1 cellular context compared by ENCODE assay signal in the genomic region with DNA sequence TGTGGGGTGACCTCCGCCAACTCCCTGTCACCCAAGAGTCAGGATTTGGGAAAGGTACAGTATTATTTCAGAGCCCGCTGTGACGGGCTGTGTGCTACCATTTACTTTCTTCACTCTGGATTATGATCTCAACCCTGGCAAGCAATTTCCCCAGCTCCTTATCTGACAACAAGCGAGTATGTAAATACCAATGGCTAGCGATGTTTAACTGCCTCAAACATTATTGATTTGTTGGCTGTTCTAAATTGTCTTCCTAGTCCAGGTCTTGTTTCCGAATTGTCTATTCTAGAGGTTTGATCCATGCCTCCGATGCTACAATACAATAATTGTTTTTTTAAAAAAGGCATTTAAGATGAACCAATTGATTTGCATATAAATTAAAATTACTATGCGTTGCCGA.
TF ChIP-seq lines count a peak whose summit lies in the region.

No MANE protein-coding gene starts in this region.

TF ChIP-seq in SK-N-SH, 30 proteins besides CTCF, POLR2A, EP300 and RAD21:
- no peak for TF ChIP-seq JUND (IDR thresholded peaks at IDR 0.05)
- no peak for TF ChIP-seq FOSL2 (IDR thresholded peaks at IDR 0.05; ENCODE audit: borderline replicate concordance, low read depth)
- TF ChIP-seq, protein P1, sequence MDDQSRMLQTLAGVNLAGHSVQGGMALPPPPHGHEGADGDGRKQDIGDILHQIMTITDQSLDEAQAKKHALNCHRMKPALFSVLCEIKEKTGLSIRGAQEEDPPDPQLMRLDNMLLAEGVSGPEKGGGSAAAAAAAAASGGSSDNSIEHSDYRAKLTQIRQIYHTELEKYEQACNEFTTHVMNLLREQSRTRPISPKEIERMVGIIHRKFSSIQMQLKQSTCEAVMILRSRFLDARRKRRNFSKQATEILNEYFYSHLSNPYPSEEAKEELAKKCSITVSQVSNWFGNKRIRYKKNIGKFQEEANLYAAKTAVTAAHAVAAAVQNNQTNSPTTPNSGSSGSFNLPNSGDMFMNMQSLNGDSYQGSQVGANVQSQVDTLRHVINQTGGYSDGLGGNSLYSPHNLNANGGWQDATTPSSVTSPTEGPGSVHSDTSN (IDR thresholded peaks at IDR 0.05): no peak
- no peak for TF ChIP-seq MEF2A (IDR thresholded peaks at IDR 0.05; ENCODE audit: borderline replicate concordance, low read depth)
- no peak for TF ChIP-seq CHD2 (IDR thresholded peaks at IDR 0.05; ENCODE audit: low read length, partially characterized antibody)
- no peak for TF ChIP-seq NFIC (IDR thresholded peaks at IDR 0.05; ENCODE audit: borderline replicate concordance)
- TF ChIP-seq, protein P2, sequence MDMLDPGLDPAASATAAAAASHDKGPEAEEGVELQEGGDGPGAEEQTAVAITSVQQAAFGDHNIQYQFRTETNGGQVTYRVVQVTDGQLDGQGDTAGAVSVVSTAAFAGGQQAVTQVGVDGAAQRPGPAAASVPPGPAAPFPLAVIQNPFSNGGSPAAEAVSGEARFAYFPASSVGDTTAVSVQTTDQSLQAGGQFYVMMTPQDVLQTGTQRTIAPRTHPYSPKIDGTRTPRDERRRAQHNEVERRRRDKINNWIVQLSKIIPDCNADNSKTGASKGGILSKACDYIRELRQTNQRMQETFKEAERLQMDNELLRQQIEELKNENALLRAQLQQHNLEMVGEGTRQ (IDR thresholded peaks at IDR 0.05; ENCODE audit: borderline replicate concordance, low read depth, low read length): no peak
- no peak for TF ChIP-seq YY1 (IDR thresholded peaks at IDR 0.05; ENCODE audit: low read depth)
- TF ChIP-seq SMC3 (IDR thresholded peaks at IDR 0.05; ENCODE audit: low read depth, low read length): no peak
- TF ChIP-seq FOXJ3 (CRISPR knock-in tag; IDR thresholded peaks at IDR 0.05): no peak
- TF ChIP-seq EZH2phosphoT487 (IDR thresholded peaks at IDR 0.05; ENCODE audit: borderline replicate concordance, low read depth): no peak; the same call in 1 of the 2 replicates
- no peak for TF ChIP-seq MXI1 (IDR thresholded peaks at IDR 0.05; ENCODE audit: low read depth, low read length)
- TF ChIP-seq RCOR1 (IDR thresholded peaks at IDR 0.05; ENCODE audit: low read length): no peak
TF ChIP-seq in SK-N-SH: peak in this region for 0.
